In the genomic region with DNA sequence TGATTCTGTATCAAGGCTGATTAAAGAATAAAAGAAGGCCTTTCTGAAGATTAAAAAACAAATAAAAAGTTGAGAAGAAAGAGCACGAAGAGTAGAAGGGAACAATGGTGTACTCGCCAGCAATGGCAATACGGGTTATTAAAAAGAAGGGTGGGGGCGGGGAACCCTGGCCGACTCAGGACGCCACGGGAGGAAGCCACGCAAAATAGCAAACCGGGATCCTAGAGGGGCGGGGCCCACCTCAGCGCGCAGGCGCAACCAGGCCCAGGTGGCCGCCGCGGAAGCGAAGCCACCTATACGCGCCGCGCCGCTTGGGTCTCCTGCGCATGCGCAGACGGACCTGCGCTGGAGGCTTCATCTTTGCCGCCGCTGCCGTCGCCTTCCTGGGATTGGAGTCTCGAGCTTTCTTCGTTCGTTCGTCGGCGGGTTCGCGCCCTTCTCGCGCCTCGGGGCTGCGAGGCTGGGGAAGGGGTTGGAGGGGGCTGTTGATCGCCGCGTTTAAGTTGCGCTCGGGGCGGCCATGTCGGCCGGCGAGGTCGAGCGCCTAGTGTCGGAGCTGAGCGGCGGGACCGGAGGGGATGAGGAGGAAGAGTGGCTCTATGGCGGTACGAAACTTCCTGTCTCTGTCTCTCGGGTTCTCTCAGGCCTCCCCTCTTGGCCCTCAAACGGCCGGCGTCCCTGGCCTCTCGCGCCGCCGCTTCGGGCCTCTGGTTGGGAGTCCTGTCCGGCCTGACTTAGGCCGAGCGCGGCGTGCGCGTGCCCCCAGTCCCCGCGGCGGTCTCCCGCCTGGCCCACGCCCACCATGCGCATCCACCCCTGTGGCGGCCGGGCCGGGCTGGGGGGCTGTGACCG, we compare ENCODE assay signal across 8 cellular contexts. TPM values are rescaled to one million over a fixed set of nuclear protein-coding genes. Genes with fewer than 3 reads are reported as not detected.
DNase-seq lines count a peak whose midpoint lies in the region; ATAC-seq and TF ChIP-seq lines count a peak whose summit lies in the region.

A gene with protein sequence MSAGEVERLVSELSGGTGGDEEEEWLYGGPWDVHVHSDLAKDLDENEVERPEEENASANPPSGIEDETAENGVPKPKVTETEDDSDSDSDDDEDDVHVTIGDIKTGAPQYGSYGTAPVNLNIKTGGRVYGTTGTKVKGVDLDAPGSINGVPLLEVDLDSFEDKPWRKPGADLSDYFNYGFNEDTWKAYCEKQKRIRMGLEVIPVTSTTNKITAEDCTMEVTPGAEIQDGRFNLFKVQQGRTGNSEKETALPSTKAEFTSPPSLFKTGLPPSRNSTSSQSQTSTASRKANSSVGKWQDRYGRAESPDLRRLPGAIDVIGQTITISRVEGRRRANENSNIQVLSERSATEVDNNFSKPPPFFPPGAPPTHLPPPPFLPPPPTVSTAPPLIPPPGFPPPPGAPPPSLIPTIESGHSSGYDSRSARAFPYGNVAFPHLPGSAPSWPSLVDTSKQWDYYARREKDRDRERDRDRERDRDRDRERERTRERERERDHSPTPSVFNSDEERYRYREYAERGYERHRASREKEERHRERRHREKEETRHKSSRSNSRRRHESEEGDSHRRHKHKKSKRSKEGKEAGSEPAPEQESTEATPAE (plus strand): TSS at position 323 of the 852 bp plus-strand sequence. CDS start 198 bp downstream, at position 521.

- H3K14ac ChIP-seq in IMR-90 (replicated peaks; ENCODE audit: low read depth, low read length) = peak within 1 kb of the TSS; percentile 95

- H2AK9ac ChIP-seq in IMR-90 (replicated peaks; ENCODE audit: low read depth, low read length, poor library complexity) = peak within 1 kb of the TSS; percentile 93

- peak within 1 kb of the TSS; percentile 35; the same call in 1 of the 2 replicates for H2AK5ac ChIP-seq in IMR-90 (ENCODE audit: low read depth, low read length)

- POLR2A ChIA-PET in IMR-90 (lab: Charles Lee; ENCODE audit: unreplicated experiment) = interaction anchor here (1.0 kb wide), 2 partner anchors 12 to 57 kb away, joined by 3 read pairs; a partner anchor contains a TSS

- H3K9me1 ChIP-seq in IMR-90 (ENCODE audit: insufficient read depth, low read length) = no peaks in the 10 kb centered on the region

- TSS peak; percentile 47 for BruUV-seq in IMR-90 (replicated peaks; lab: Mats Ljungman, UMichigan)

- H2BK5ac ChIP-seq in IMR-90 (ENCODE audit: low read depth, low read length, poor library complexity, severe bottlenecking) = peak within 1 kb of the TSS; percentile 87

- H3K27me3 ChIP-seq in IMR-90 (ENCODE audit: control insufficient read depth, insufficient read depth, low read length) = no peaks in the 10 kb centered on the region

- peak within 1 kb of the TSS; percentile 95 for H3K27ac ChIP-seq in IMR-90 (ENCODE audit: insufficient read depth, low read length)

- peak within 1 kb of the TSS; percentile 90 for H3K23ac ChIP-seq in IMR-90 (ENCODE audit: low read depth, low read length)

- H4K20me1 ChIP-seq in IMR-90 (ENCODE audit: insufficient read depth, low read length) = peaks cover 6% of the 10 kb centered on the region; the same call in 1 of the 2 replicates

- TF ChIP-seq CTCF in IMR-90 (conservative IDR thresholded peaks at IDR 0.05; ENCODE audit: low read depth, low read length) (no peak), epithelial cell of proximal tubule (conservative IDR thresholded peaks at IDR 0.05; ENCODE audit: low read depth, low read length) (no peak)

- ATAC-seq in GM21528 (IDR thresholded peaks at IDR 0.05; ENCODE audit: low FRiP score, unreplicated experiment) = peak; percentile 87
- peak; percentile 96 for ATAC-seq in IMR-90 (ENCODE audit: low read depth)

- H3K9ac ChIP-seq in IMR-90 (ENCODE audit: low read depth, low read length) = peak within 1 kb of the TSS; percentile 93

- peak within 1 kb of the TSS; percentile 53 for H3K18ac ChIP-seq in IMR-90 (ENCODE audit: low read depth, low read length)

- H3K4me2 ChIP-seq in IMR-90 (ENCODE audit: low read depth, low read length) = peak within 1 kb of the TSS; percentile 72

- CTCF ChIA-PET in IMR-90 (lab: Yijun Ruan, JAX) = interaction anchor here (0.6 kb wide), 1 partner anchor 140 kb away, joined by 3 read pairs; no protein-coding TSS in a partner anchor

- H2BK15ac ChIP-seq in IMR-90 (ENCODE audit: low read depth, low read length) = no peak within 1 kb of the TSS; the same call in 2 of the 3 replicates

- peak within 1 kb of the TSS; percentile 77 for H2BK120ac ChIP-seq in IMR-90 (ENCODE audit: low read depth, low read length)

- peak within 1 kb of the TSS; percentile 62; the same call in 1 of the 2 replicates for H2BK20ac ChIP-seq in IMR-90 (ENCODE audit: low read depth, low read length)

- H3K4me1 ChIP-seq in IMR-90 (ENCODE audit: control insufficient read depth, insufficient read depth, low read length) = no peaks in the 10 kb centered on the region; the same call in 1 of the 2 replicates

- peak within 1 kb of the TSS; percentile 91 for H3K4ac ChIP-seq in IMR-90 (ENCODE audit: low read depth, low read length)

- H3K9me3 ChIP-seq in IMR-90 (ENCODE audit: control insufficient read depth, insufficient read depth, low read length) = no peaks in the 10 kb centered on the region

- peak within 1 kb of the TSS; percentile 62 to 90 for H4K8ac ChIP-seq in IMR-90 (ENCODE audit: low read depth in 2 of 2, low read length in 2 of 2)

- H3K56ac ChIP-seq in IMR-90 (ENCODE audit: extremely low read depth, insufficient read depth, low read length) = peak within 1 kb of the TSS; percentile 80

- H3K4me3 ChIP-seq in IMR-90 (ENCODE audit: insufficient read depth, low read depth, low read length) (peak within 1 kb of the TSS; percentile 93), epithelial cell of proximal tubule (ENCODE audit: low read depth, low read length) (peak within 1 kb of the TSS; percentile 93)

- peak within 1 kb of the TSS; percentile 79 for H4K91ac ChIP-seq in IMR-90 (ENCODE audit: insufficient read depth, low read depth, low read length)

- H3K79me1 ChIP-seq in IMR-90 (ENCODE audit: low read depth in 1 of 2, low read length in 2 of 2) = peaks cover 12 to 31% of the 10 kb centered on the region in 2 experiments; a peak in 3 of 4 replicates

- DNase-seq in DMS 273 treated with DMSO at 0.1 percent for 48 hours (lab: John Stamatoyannopoulos, UW) (peak; percentile 53), IMR-90 (peak; percentile 87), OCI-M1 (lab: John Stamatoyannopoulos, UW) (peak; percentile 96), epithelial cell of proximal tubule (ENCODE audit: low read depth) (no peak), mucosa of gallbladder (ENCODE audit: low spot score) (peak; percentile 96)
- DNase-seq in activated T-cell treated with anti-CD3 and anti-CD28 coated beads, Interleukin-2, amount 50 U/mL, for 1 hour = peak; percentile 97
- peak; percentile 91 to 92 for DNase-seq in stimulated activated CD8-positive, alpha-beta memory T cell treated with anti-CD3 and anti-CD28 coated beads, Interleukin-4, amount 100 ng/mL, for 4 hours (ENCODE audit: low read depth in 2 of 2, low spot score in 1 of 2)

- peak; percentile 74 for TF ChIP-seq POLR2A in IMR-90 (IDR thresholded peaks at IDR 0.05; ENCODE audit: low read depth, low read length)

- intact Hi-C loops in IMR-90 (cut with micrococcal nuclease) = loop anchor here (1.0 to 10.0 kb wide), 3 partner anchors 180 to 850 kb away; a partner anchor contains a TSS

- dilution Hi-C loops in IMR-90 (cut with HindIII; ENCODE audit: low sequenced_read_pairs, unreplicated experiment) = no loop called here

- WGBS in IMR-90 (ENCODE audit: extremely low coverage in 2 of 2, insufficient read length in 1 of 2), 2 experiments = 1% methylated on average over 31 of the region's 85 CpGs; no CpG with 5 or more reads in 1 of the 2 experiments

- peak within 1 kb of the TSS; percentile 97 for H2AFZ ChIP-seq in IMR-90 (replicated peaks; ENCODE audit: low read length, poor library complexity)

- no peak for TF ChIP-seq RAD21 in IMR-90 (IDR thresholded peaks at IDR 0.05; ENCODE audit: low read length)

- no peaks in the 10 kb centered on the region; the same call in 1 of the 2 replicates for H3K36me3 ChIP-seq in IMR-90 (ENCODE audit: control insufficient read depth, insufficient read depth, low read length)

- in situ Hi-C loops in IMR-90 (cut with MboI; ENCODE audit: low sequenced_read_pairs) = loop anchor here (10.0 kb wide), 2 partner anchors 353 to 1003 kb away; no protein-coding TSS in a partner anchor

- H4K5ac ChIP-seq in IMR-90 (ENCODE audit: low read depth, low read length) = peak within 1 kb of the TSS; percentile 96

TF ChIP-seq in IMR-90, 13 proteins besides CTCF, POLR2A, EP300 and RAD21 (continues in another document):
- TF ChIP-seq, protein P1, sequence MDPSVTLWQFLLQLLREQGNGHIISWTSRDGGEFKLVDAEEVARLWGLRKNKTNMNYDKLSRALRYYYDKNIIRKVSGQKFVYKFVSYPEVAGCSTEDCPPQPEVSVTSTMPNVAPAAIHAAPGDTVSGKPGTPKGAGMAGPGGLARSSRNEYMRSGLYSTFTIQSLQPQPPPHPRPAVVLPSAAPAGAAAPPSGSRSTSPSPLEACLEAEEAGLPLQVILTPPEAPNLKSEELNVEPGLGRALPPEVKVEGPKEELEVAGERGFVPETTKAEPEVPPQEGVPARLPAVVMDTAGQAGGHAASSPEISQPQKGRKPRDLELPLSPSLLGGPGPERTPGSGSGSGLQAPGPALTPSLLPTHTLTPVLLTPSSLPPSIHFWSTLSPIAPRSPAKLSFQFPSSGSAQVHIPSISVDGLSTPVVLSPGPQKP (IDR thresholded peaks at IDR 0.05; ENCODE audit: borderline replicate concordance, low read depth, low read length) = no peak
- TF ChIP-seq SMC3 (IDR thresholded peaks at IDR 0.05; ENCODE audit: low read depth, low read length) (peak; percentile 7; the same call in 1 of the 2 replicates), NFE2L2 (IDR thresholded peaks at IDR 0.05; ENCODE audit: low read depth, low read length) (no peak), MAFK (IDR thresholded peaks at IDR 0.05; ENCODE audit: low read depth, low read length) (no peak), RFX5 (IDR thresholded peaks at IDR 0.05; ENCODE audit: low read depth, low read length) (no peak), MXI1 (IDR thresholded peaks at IDR 0.05; ENCODE audit: borderline replicate concordance, low read depth, low read length) (peak; percentile 91), RCOR1 (IDR thresholded peaks at IDR 0.05; ENCODE audit: insufficient replicate concordance, low read length) (no peak)
- TF ChIP-seq, protein P2, sequence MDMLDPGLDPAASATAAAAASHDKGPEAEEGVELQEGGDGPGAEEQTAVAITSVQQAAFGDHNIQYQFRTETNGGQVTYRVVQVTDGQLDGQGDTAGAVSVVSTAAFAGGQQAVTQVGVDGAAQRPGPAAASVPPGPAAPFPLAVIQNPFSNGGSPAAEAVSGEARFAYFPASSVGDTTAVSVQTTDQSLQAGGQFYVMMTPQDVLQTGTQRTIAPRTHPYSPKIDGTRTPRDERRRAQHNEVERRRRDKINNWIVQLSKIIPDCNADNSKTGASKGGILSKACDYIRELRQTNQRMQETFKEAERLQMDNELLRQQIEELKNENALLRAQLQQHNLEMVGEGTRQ (IDR thresholded peaks at IDR 0.05; ENCODE audit: low read depth, low read length) = peak; percentile 42; the same call in 1 of the 2 replicates

RNA-seq across cellular contexts. Expression of the gene that starts here (rescaled TPM):
- 37.5 and 48.9 TPM in 2 replicates for total RNA-seq in IMR-90 (2012; rRNA removed)
- 28.6 and 31.1 TPM in 2 replicates for polyA plus RNA-seq in IMR-90 (2012; rRNA removed)
- 6.6 and 12.8 TPM in 2 replicates for polyA plus RNA-seq in IMR-90 (2012; cell fraction: cytosol; rRNA removed)
- 6.9 and 47.0 TPM in 2 replicates for polyA plus RNA-seq in IMR-90 (2012; cell fraction: nucleus; rRNA removed; ENCODE audit: low replicate concordance)
- 52.8 and 69.9 TPM in 2 replicates for total RNA-seq in epithelial cell of proximal tubule
- 43.3 TPM for total RNA-seq in mucosa of gallbladder
